Comparison of ENCODE assay signal across 24 cellular contexts in genomic region chr4:26995316-26995715, GRCh38.
"Had no signal": no experiment of that assay in that cellular context is flagged by ENCODE, and none has a peak within 500 bp of the region (broad histone marks: within the 10 kb centered on the region; RNA-seq: fewer than 3 reads in every experiment).

No MANE protein-coding gene starts in this region.

- H3K9ac ChIP-seq: parathyroid adenoma had no signal

- FAIRE-seq: keratinocyte, TTC549 had no signal

- H3K27me3 Mint-ChIP-seq: memory B cell; stimulated activated naive CD8-positive, alpha-beta T cell treated with anti-CD3 and anti-CD28 coated beads, Interleukin-15, Interleukin-2, amounts not matched to agents 100 ng/mL and 50 ng/mL, for 24 hours had no signal

- H3K27ac ChIP-seq: coronary artery, esophagus squamous epithelium, gastrocnemius medialis, parathyroid adenoma, thyroid gland, upper lobe of right lung, WERI-Rb-1 had no signal

- H3K27me3 ChIP-seq: esophagus squamous epithelium, gastrocnemius medialis, thyroid gland, upper lobe of right lung had no signal

- H3K79me2 ChIP-seq: parathyroid adenoma had no signal

- H3K4me1 Mint-ChIP-seq: nephron progenitor cell had no signal

- H3K4me3 Mint-ChIP-seq: activated T-helper 1 cell treated with anti-CD3 and anti-CD28 coated beads, Interleukin-12 subunit alpha, Interleukin-12 subunit beta, Interleukin-2, Interleukin-4 antibody, amounts not matched to agents 30 ng/mL and 10 ng/mL and 1 ng/mL, durations not matched to agents 14 hours and 24 hours and 36 hours; endodermal cell; nephron progenitor cell; stimulated activated naive CD8-positive, alpha-beta T cell treated with anti-CD3 and anti-CD28 coated beads, Interleukin-15, Interleukin-2, amounts not matched to agents 100 ng/mL and 50 ng/mL, for 24 hours had no signal

- H3K4me3 ChIP-seq: coronary artery, esophagus squamous epithelium, gastrocnemius medialis, thyroid gland, upper lobe of right lung had no signal

- ATAC-seq: gastrocnemius medialis, left colon, right cardiac atrium, upper lobe of right lung had no signal

- H3K9me3 Mint-ChIP-seq: endodermal cell, nephron progenitor cell had no signal

- H3K9me3 ChIP-seq: esophagus squamous epithelium, gastrocnemius medialis, thyroid gland, upper lobe of right lung had no signal

- H3K27ac Mint-ChIP-seq: endodermal cell; memory B cell; nephron progenitor cell; stimulated activated naive CD8-positive, alpha-beta T cell treated with anti-CD3 and anti-CD28 coated beads, Interleukin-15, Interleukin-2, amounts not matched to agents 100 ng/mL and 50 ng/mL, for 24 hours had no signal

- H2AFZ ChIP-seq: parathyroid adenoma had no signal

- DNase-seq: activated CD4-positive, alpha-beta T cell treated with anti-CD3 and anti-CD28 coated beads, Interleukin-2, amount 50 U/mL, for 4 hours; activated gamma-delta T cell treated with Interleukin-2 at 50 U/mL for 16 hours; cerebellar nuclear complex; endodermal cell; esophagus squamous epithelium; gastrocnemius medialis; head of caudate nucleus; hypothalamus; left colon; nephron progenitor cell; right cardiac atrium; stimulated activated CD4-positive, alpha-beta T cell treated with anti-CD3 and anti-CD28 coated beads, Interleukin-1b, Interleukin-23, amount 100 ng/mL, for 48 hours; substantia nigra; SW 1271; thyroid gland; upper lobe of right lung; WERI-Rb-1 had no signal

- H3K4me1 ChIP-seq: parathyroid adenoma had no signal

- H3K36me3 ChIP-seq: esophagus squamous epithelium, gastrocnemius medialis, thyroid gland, upper lobe of right lung, WERI-Rb-1 had no signal
